ENCODE assay signal across 30 cellular contexts in genomic region chr5:167684251-167684650, GRCh38.
DNase-seq lines count a peak whose midpoint lies in the region; ATAC-seq and TF ChIP-seq lines count a peak whose summit lies in the region.
"Had no signal": no experiment of that assay in that cellular context is flagged by ENCODE, and none has a peak within 500 bp of the region (broad histone marks: within the 10 kb centered on the region; RNA-seq: fewer than 3 reads in every experiment).

No MANE protein-coding gene starts in this region.

- no peak overlapping the region for H3K27ac Mint-ChIP-seq in immature natural killer cell
- H3K27ac Mint-ChIP-seq: activated naive CD4-positive, alpha-beta T cell treated with anti-CD3 and anti-CD28 coated beads for 36 hours; CD4-positive, alpha-beta memory T cell; naive thymus-derived CD8-positive, alpha-beta T cell had no signal

- intact Hi-C loops in HCT116 (cut with micrococcal nuclease) (no loop called here), Right ventricle myocardium superior (cut with DNase I) (no loop called here)

- H3K4me3 ChIP-seq in HCT116 (replicated peaks in 1 of 2; ENCODE audit: low read depth in 1 of 2, low read length in 2 of 2) (no peak overlapping the region), RWPE2 (ENCODE audit: severe bottlenecking) (no peak overlapping the region), fibroblast of villous mesenchyme (ENCODE audit: low read depth, low read length) (no peak overlapping the region)
- H3K4me3 ChIP-seq: dorsolateral prefrontal cortex, heart left ventricle, left lung, ovary, thyroid gland had no signal

- TF ChIP-seq POLR2A in HCT116 (IDR thresholded peaks at IDR 0.05; ENCODE audit: borderline replicate concordance, extremely low read depth, insufficient read depth, insufficient read length): no peak

- H3K4me2 ChIP-seq in HCT116 (ENCODE audit: low read length): 0 out of 2 replicates have a peak overlapping the region, but pooled peaks have one; percentile 4
- H3K4me2 ChIP-seq: KMS-11 had no signal

- no TSS peak for BruUV-seq in HCT116 (replicated peaks; lab: Mats Ljungman, UMichigan)

- DNase-seq in HCT116 (ENCODE audit: low read depth, low spot score): no peak
- no peak for DNase-seq in RWPE2 (ENCODE audit: low spot score)
- peak; percentile 7 for DNase-seq in fibroblast of villous mesenchyme (ENCODE audit: low read depth)
- no peak for DNase-seq in Right ventricle myocardium superior
- no peak for DNase-seq in immature natural killer cell
- DNase-seq: activated naive CD4-positive, alpha-beta T cell treated with anti-CD3 and anti-CD28 coated beads for 36 hours; amniotic stem cell; CD4-positive, alpha-beta memory T cell; central memory CD4-positive, alpha-beta T cell; DMS 273 treated with DMSO at 0.1 percent for 48 hours; dorsolateral prefrontal cortex; GOT3; heart left ventricle; left lung; midbrain; MV-4-11; naive thymus-derived CD8-positive, alpha-beta T cell; NCI-H1694; NCI-H2171 treated with DMSO at 0.1 percent for 48 hours; NCI-H69; ovary; right cardiac atrium; stimulated activated CD4-positive, alpha-beta T cell treated with anti-CD3 and anti-CD28 coated beads, Interleukin-12 subunit alpha, Interleukin-12 subunit beta, amount 100 ng/mL, for 4 hours; stimulated activated CD4-positive, alpha-beta T cell treated with anti-CD3 and anti-CD28 coated beads, Interleukin-4, amount 100 ng/mL, for 24 hours; stimulated activated naive CD4-positive, alpha-beta T cell treated with Interleukin-2 at 50 U/mL for 16 hours; T-helper 9 cell; thyroid gland had no signal

- H2AFZ ChIP-seq in HCT116 (ENCODE audit: low read depth, low read length, poor library complexity, severe bottlenecking): no peak overlapping the region

- H3K36me3 Mint-ChIP-seq in immature natural killer cell: no peaks in the 10 kb centered on the region
- H3K36me3 Mint-ChIP-seq: CD4-positive, alpha-beta memory T cell; naive thymus-derived CD8-positive, alpha-beta T cell had no signal

- H3K4me1 Mint-ChIP-seq in immature natural killer cell: no peaks in the 10 kb centered on the region
- H3K4me1 Mint-ChIP-seq: CD4-positive, alpha-beta memory T cell; naive thymus-derived CD8-positive, alpha-beta T cell had no signal

- peaks cover 0 to 3% (median 0%) of the 10 kb centered on the region in 3 donors for H3K27me3 Mint-ChIP-seq in immature natural killer cell (ENCODE audit: low read depth in 3 of 3)
- H3K27me3 Mint-ChIP-seq: CD4-positive, alpha-beta memory T cell; naive thymus-derived CD8-positive, alpha-beta T cell had no signal

- no peaks in the 10 kb centered on the region for H3K79me2 ChIP-seq in HCT116 (ENCODE audit: insufficient read depth, low read length)

- no peaks in the 10 kb centered on the region for H3K9me2 ChIP-seq in HCT116 (ENCODE audit: insufficient read depth)

- H3K9me3 Mint-ChIP-seq in immature natural killer cell: peaks cover 0 to 10% (median 5%) of the 10 kb centered on the region in 6 donors

- H3K4me1 ChIP-seq in HCT116 (ENCODE audit: control insufficient read depth in 1 of 2, insufficient read depth in 2 of 2, low read length in 2 of 2): 0 out of 4 replicates have a peak, but pooled peaks cover 0 to 6% of the 10 kb centered on the region in 2 experiments
- peaks cover 9% of the 10 kb centered on the region for H3K4me1 ChIP-seq in RWPE2 (ENCODE audit: insufficient read depth, poor library complexity, severe bottlenecking)
- H3K4me1 ChIP-seq: heart left ventricle, left lung, thyroid gland had no signal

- H3K9me3 ChIP-seq in HCT116 (ENCODE audit: control insufficient read depth in 1 of 2, insufficient read depth in 1 of 2, low read depth in 1 of 2, low read length in 2 of 2) (no peaks in the 10 kb centered on the region), RWPE2 (ENCODE audit: severe bottlenecking) (no peaks in the 10 kb centered on the region)
- H3K9me3 ChIP-seq: ovary, thyroid gland had no signal

- CTCF ChIA-PET in HCT116 (lab: Charles Lee): no interaction called here

- H3K27ac ChIP-seq in HCT116 (ENCODE audit: low read depth, low read length) (no peak overlapping the region), RWPE2 (ENCODE audit: poor library complexity, severe bottlenecking) (no peak overlapping the region), temporal lobe (ENCODE audit: low read depth, low read length) (peak overlapping the region; percentile 44)
- H3K27ac ChIP-seq: heart left ventricle, KMS-11, left lung, ovary, thyroid gland had no signal

- H3K9ac ChIP-seq in HCT116 (ENCODE audit: low read length): no peak overlapping the region
- H3K9ac ChIP-seq: KMS-11 had no signal

- no peak for TF ChIP-seq CTCF in HCT116 (IDR thresholded peaks at IDR 0.05 in 2 of 3, conservative IDR thresholded peaks at IDR 0.05 in 1 of 3; ENCODE audit: borderline replicate concordance in 1 of 3, insufficient read depth in 1 of 3, low read depth in 2 of 3, low read length in 2 of 3)
- TF ChIP-seq CTCF in RWPE2 (IDR thresholded peaks at IDR 0.05; ENCODE audit: poor library complexity, severe bottlenecking): no peak
- no peak for TF ChIP-seq CTCF in fibroblast of villous mesenchyme (IDR thresholded peaks at IDR 0.05; ENCODE audit: insufficient read depth, low read depth, low read length)

- POLR2A ChIA-PET in HCT116 (lab: Charles Lee): no interaction called here

- no peaks in the 10 kb centered on the region for H3K27me3 ChIP-seq in HCT116 (ENCODE audit: insufficient read depth, low read length)
- H3K27me3 ChIP-seq in RWPE2 (ENCODE audit: insufficient read depth, poor library complexity, severe bottlenecking): no peaks in the 10 kb centered on the region
- H3K27me3 ChIP-seq: dorsolateral prefrontal cortex, heart left ventricle, left lung, ovary, thyroid gland had no signal

- TF ChIP-seq RAD21 in HCT116 (IDR thresholded peaks at IDR 0.05; ENCODE audit: low read depth): no peak

- RAD21 ChIA-PET in HCT116 (lab: Charles Lee; ENCODE audit: low non-redundant PET in 1 of 2, low total read pairs in 2 of 2, uncharacterized antibody in 2 of 2, unreplicated experiment in 2 of 2): no interaction called here

- H3K36me3 ChIP-seq in HCT116 (ENCODE audit: control insufficient read depth in 1 of 2, insufficient read depth in 2 of 2, low read length in 2 of 2) (no peaks in the 10 kb centered on the region), RWPE2 (ENCODE audit: low read depth) (no peaks in the 10 kb centered on the region)
- H3K36me3 ChIP-seq: heart left ventricle, left lung, ovary, thyroid gland had no signal

- H4K20me1 ChIP-seq in HCT116 (ENCODE audit: insufficient read depth): no peaks in the 10 kb centered on the region

- ATAC-seq in HCT116 (no peak), RWPE2 (ENCODE audit: low read depth) (peak; percentile 89), Right ventricle myocardium superior (ENCODE audit: poor library complexity) (no peak), GM19035 (IDR thresholded peaks at IDR 0.05; ENCODE audit: unreplicated experiment) (no peak)
- ATAC-seq: heart left ventricle; left lung; naive thymus-derived CD8-positive, alpha-beta T cell; right cardiac atrium had no signal

- H3K4me3 Mint-ChIP-seq in immature natural killer cell: no peak overlapping the region
- H3K4me3 Mint-ChIP-seq: activated naive CD4-positive, alpha-beta T cell treated with anti-CD3 and anti-CD28 coated beads for 36 hours; CD4-positive, alpha-beta memory T cell; naive thymus-derived CD8-positive, alpha-beta T cell had no signal

TF ChIP-seq in HCT116, 20 proteins besides CTCF, POLR2A, EP300 and RAD21:
- TF ChIP-seq FOSL1 (IDR thresholded peaks at IDR 0.05; ENCODE audit: low read depth): 0 out of 2 replicates have a peak, but pooled peaks have one; percentile 17
- no peak for TF ChIP-seq SP1 (IDR thresholded peaks at IDR 0.05; ENCODE audit: low read depth)
